Comparison of ENCODE assay signal across 1 cellular context in the genomic region with DNA sequence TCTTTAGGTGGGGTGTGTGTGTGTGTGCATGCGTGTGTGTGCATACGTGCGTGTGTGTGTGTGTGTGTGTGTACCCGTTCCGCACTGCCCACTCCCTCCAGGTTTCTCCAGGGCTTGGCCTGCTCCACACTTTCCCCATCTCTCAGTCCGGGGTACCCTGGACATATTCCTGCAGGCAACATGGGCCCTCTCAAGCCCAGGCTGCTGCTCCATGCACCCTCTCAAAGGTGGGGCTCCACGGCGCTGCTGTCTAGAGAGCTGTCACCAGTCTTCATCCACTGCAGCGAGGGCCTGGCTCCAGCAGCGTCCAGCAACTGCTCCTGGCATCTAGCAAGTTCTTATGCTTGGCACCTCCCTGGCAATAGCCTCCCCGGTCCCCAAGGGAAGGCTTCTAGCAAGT.
TF ChIP-seq lines count a peak whose summit lies in the region.

No MANE protein-coding gene starts in this region.

TF ChIP-seq in HepG2, 621 proteins besides CTCF, POLR2A, EP300 and RAD21 (continued from another document):
- TF ChIP-seq, protein P1, sequence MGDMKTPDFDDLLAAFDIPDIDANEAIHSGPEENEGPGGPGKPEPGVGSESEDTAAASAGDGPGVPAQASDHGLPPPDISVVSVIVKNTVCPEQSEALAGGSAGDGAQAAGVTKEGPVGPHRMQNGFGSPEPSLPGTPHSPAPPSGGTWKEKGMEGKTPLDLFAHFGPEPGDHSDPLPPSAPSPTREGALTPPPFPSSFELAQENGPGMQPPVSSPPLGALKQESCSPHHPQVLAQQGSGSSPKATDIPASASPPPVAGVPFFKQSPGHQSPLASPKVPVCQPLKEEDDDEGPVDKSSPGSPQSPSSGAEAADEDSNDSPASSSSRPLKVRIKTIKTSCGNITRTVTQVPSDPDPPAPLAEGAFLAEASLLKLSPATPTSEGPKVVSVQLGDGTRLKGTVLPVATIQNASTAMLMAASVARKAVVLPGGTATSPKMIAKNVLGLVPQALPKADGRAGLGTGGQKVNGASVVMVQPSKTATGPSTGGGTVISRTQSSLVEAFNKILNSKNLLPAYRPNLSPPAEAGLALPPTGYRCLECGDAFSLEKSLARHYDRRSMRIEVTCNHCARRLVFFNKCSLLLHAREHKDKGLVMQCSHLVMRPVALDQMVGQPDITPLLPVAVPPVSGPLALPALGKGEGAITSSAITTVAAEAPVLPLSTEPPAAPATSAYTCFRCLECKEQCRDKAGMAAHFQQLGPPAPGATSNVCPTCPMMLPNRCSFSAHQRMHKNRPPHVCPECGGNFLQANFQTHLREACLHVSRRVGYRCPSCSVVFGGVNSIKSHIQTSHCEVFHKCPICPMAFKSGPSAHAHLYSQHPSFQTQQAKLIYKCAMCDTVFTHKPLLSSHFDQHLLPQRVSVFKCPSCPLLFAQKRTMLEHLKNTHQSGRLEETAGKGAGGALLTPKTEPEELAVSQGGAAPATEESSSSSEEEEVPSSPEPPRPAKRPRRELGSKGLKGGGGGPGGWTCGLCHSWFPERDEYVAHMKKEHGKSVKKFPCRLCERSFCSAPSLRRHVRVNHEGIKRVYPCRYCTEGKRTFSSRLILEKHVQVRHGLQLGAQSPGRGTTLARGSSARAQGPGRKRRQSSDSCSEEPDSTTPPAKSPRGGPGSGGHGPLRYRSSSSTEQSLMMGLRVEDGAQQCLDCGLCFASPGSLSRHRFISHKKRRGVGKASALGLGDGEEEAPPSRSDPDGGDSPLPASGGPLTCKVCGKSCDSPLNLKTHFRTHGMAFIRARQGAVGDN (CRISPR knock-in tag; IDR thresholded peaks at IDR 0.05) = no peak
- TF ChIP-seq ZNF7 (CRISPR knock-in tag; IDR thresholded peaks at IDR 0.05) (no peak), BORCS8-MEF2B (CRISPR knock-in tag; IDR thresholded peaks at IDR 0.05) (no peak), DNMT1 (CRISPR knock-in tag; IDR thresholded peaks at IDR 0.05) (no peak), SPEN (CRISPR knock-in tag; IDR thresholded peaks at IDR 0.05; ENCODE audit: low read depth) (no peak), PAF1 (CRISPR knock-in tag; IDR thresholded peaks at IDR 0.05) (no peak)
